ENCODE assay signal across 1 cellular context in genomic region chr7:45939574-45939973, GRCh38.
TF ChIP-seq lines count a peak whose summit lies in the region.

No MANE protein-coding gene starts in this region.

TF ChIP-seq in H1, 55 proteins besides CTCF, POLR2A, EP300 and RAD21:
- no peak for TF ChIP-seq CBX5 (IDR thresholded peaks at IDR 0.05; ENCODE audit: low read depth, low read length)
- TF ChIP-seq BCL11A (IDR thresholded peaks at IDR 0.05; ENCODE audit: low read depth in 2 of 2, low read length in 2 of 2): no peak
- no peak for TF ChIP-seq SUZ12 (IDR thresholded peaks at IDR 0.05; ENCODE audit: low read length)
- TF ChIP-seq E2F6 (IDR thresholded peaks at IDR 0.05): no peak
- TF ChIP-seq ASH2L (IDR thresholded peaks at IDR 0.05; ENCODE audit: low read length): no peak
- TF ChIP-seq ATF3 (IDR thresholded peaks at IDR 0.05; ENCODE audit: insufficient read depth, low read depth, low read length): no peak
- no peak for TF ChIP-seq TAF7 (optimal IDR thresholded peaks at IDR 0.05; ENCODE audit: borderline replicate concordance, low read depth, low read length)
- TF ChIP-seq KDM5A (IDR thresholded peaks at IDR 0.05; ENCODE audit: low read length): no peak
